ENCODE assay signal across 22 cellular contexts in genomic region chr11:117934526-117935307, GRCh38. TPM values are rescaled to one million over a fixed set of nuclear protein-coding genes. Genes with fewer than 3 reads are reported as not detected.
A peak's percentile ranks its signal among the peaks of the same experiment; 100 is the strongest.
DNase-seq lines count a peak whose midpoint lies in the region; ATAC-seq and TF ChIP-seq lines count a peak whose summit lies in the region.
"Had no signal": no experiment of that assay in that cellular context is flagged by ENCODE, and none has a peak within 500 bp of the region (broad histone marks: within the 10 kb centered on the region; RNA-seq: fewer than 3 reads in every experiment).

No MANE protein-coding gene starts in this region.

- intact Hi-C loops in sigmoid colon (cut with DNase I) = loop anchor here (10.0 kb wide), 1 partner anchor 230 kb away; no protein-coding TSS in a partner anchor

- H3K4me1 ChIP-seq in RWPE2 (ENCODE audit: insufficient read depth, poor library complexity, severe bottlenecking) (peaks cover under 1% of the 10 kb centered on the region), sigmoid colon (peaks cover 0 to 5% (median 2%) of the 10 kb centered on the region in 4 donors)
- H3K4me1 ChIP-seq: foreskin keratinocyte, tibial artery had no signal

- H3K27me3 ChIP-seq in RWPE2 (ENCODE audit: insufficient read depth, poor library complexity, severe bottlenecking) (no peaks in the 10 kb centered on the region), sigmoid colon (no peaks in the 10 kb centered on the region)
- H3K27me3 ChIP-seq: foreskin keratinocyte had no signal

- ATAC-seq in RWPE2 (ENCODE audit: low read depth) (no peak), GM18873 (IDR thresholded peaks at IDR 0.05; ENCODE audit: low FRiP score, unreplicated experiment) (no peak), HG02623 (IDR thresholded peaks at IDR 0.05; ENCODE audit: unreplicated experiment) (no peak)
- ATAC-seq: foreskin keratinocyte had no signal

- H3K4me3 Mint-ChIP-seq in chondrocyte (ENCODE audit: unreplicated experiment) = no peak overlapping the region
- H3K4me3 Mint-ChIP-seq: CD8-positive, alpha-beta memory T cell had no signal

- H3K27me3 Mint-ChIP-seq in chondrocyte (ENCODE audit: low read depth) = peaks cover 9% of the 10 kb centered on the region

- peaks cover 15% of the 10 kb centered on the region for H3K4me1 Mint-ChIP-seq in chondrocyte (ENCODE audit: low read depth)

- no peaks in the 10 kb centered on the region for H3K9me3 Mint-ChIP-seq in chondrocyte (ENCODE audit: low read depth)
- H3K9me3 Mint-ChIP-seq: CD8-positive, alpha-beta memory T cell had no signal

- no peak for TF ChIP-seq CTCF in RWPE2 (IDR thresholded peaks at IDR 0.05; ENCODE audit: poor library complexity, severe bottlenecking)
- TF ChIP-seq CTCF in chondrocyte (IDR thresholded peaks at IDR 0.05) = no peak
- TF ChIP-seq CTCF in sigmoid colon (IDR thresholded peaks at IDR 0.05) = no peak

- H3K27ac ChIP-seq in RWPE2 (ENCODE audit: poor library complexity, severe bottlenecking) (no peak overlapping the region), sigmoid colon (no peak overlapping the region)
- H3K27ac ChIP-seq: epithelial cell of prostate, foreskin keratinocyte, KMS-11, tibial artery had no signal

- TF ChIP-seq EP300 in sigmoid colon (IDR thresholded peaks at IDR 0.05) = no peak

- H3K4me3 ChIP-seq in RWPE2 (ENCODE audit: severe bottlenecking) (no peak overlapping the region), sigmoid colon (no peak overlapping the region)
- H3K4me3 ChIP-seq: tibial artery had no signal

- TF ChIP-seq POLR2A in sigmoid colon (IDR thresholded peaks at IDR 0.05) = no peak

- WGBS in sigmoid colon, 2 donors = 84 to 87% methylated on average over 19 of the region's 19 CpGs

- DNase-seq in D341Med (ENCODE audit: low spot score) (peak; percentile 33), RWPE2 (ENCODE audit: low spot score) (peak; percentile 19), chondrocyte (ENCODE audit: low spot score) (peak; percentile 79), sigmoid colon (peak; percentile 35), SW480 (ENCODE audit: low spot score) (no peak), ACHN (no peak)
- DNase-seq: activated CD4-positive, alpha-beta T cell treated with anti-CD3 and anti-CD28 coated beads for 4 hours; CD8-positive, alpha-beta memory T cell; dermis blood vessel endothelial cell; foreskin keratinocyte; hypothalamus; kidney glomerular epithelial cell; NCI-H187 treated with DMSO at 0.1 percent for 48 hours; NCI-H345 had no signal

- H3K36me3 ChIP-seq in RWPE2 (ENCODE audit: low read depth) = no peaks in the 10 kb centered on the region
- H3K36me3 ChIP-seq in sigmoid colon = no peaks in the 10 kb centered on the region
- H3K36me3 ChIP-seq: tibial artery had no signal

- no peaks in the 10 kb centered on the region for H3K9me3 ChIP-seq in RWPE2 (ENCODE audit: severe bottlenecking)
- H3K9me3 ChIP-seq in sigmoid colon = no peaks in the 10 kb centered on the region
- H3K9me3 ChIP-seq: tibial artery had no signal

- no peak overlapping the region for H3K27ac Mint-ChIP-seq in chondrocyte (ENCODE audit: unreplicated experiment)

- no peaks in the 10 kb centered on the region for H3K36me3 Mint-ChIP-seq in chondrocyte (ENCODE audit: low read depth)

- in situ Hi-C loops in ACHN (cut with HindIII; ENCODE audit: low pct_ligation_motif_present, low pct_unique_long_range_greater_than_20kb, low sequenced_read_pairs) = no loop called here

RNA-seq across cellular contexts. Expression of gene TMPRSS13, which starts 5.5 kb away (rescaled TPM):
- total RNA-seq in chondrocyte (not detected in 3 replicates), sigmoid colon (not detected)
- 1 to 10 TPM in 2 of 3 donors, not detected in 1; 1.4 to 1.6 TPM for polyA plus RNA-seq in sigmoid colon
- total RNA-seq: dermis blood vessel endothelial cell, pulmonary artery endothelial cell, RPMI7951 had no signal
- polyA plus RNA-seq: neural cell had no signal

RNA-seq across cellular contexts. Expression of gene IL10RA, which starts 51.5 kb away (rescaled TPM):
- total RNA-seq in chondrocyte (0.12 to 0.77 TPM in 2 of 3 replicates, not detected in the other), sigmoid colon (10 to 100 TPM; 13.0 to 29.6 (median 15.3) TPM)
- polyA plus RNA-seq in sigmoid colon = 10 to 100 TPM in 1 of 3 donors, 1 to 10 TPM in 2; 4.2 to 27.1 (median 6.7) TPM
- total RNA-seq: dermis blood vessel endothelial cell had no signal
- polyA plus RNA-seq: foreskin keratinocyte had no signal

RNA-seq across cellular contexts. Expression of gene FXYD6, which starts 58.3 kb away (rescaled TPM):
- total RNA-seq in chondrocyte (0.53 to 3.0 TPM (median 2.8 TPM) in 3 replicates), sigmoid colon (100 to 1,000 TPM; 243 to 305 (median 271) TPM)
- 10 to 100 TPM; 12.3 to 46.4 (median 31.2) TPM for polyA plus RNA-seq in sigmoid colon
- total RNA-seq: foreskin keratinocyte had no signal
- polyA plus RNA-seq: CD8-positive, alpha-beta memory T cell had no signal

Comparison
In these comparisons a context has a peak if more than half of its experiments do, and no peak if none do; other contexts are left out.
1. DNase-seq: peak in D341Med (single experiment), RWPE2 (single experiment), chondrocyte (single experiment) and sigmoid colon (single experiment); none in SW480 (single experiment) and ACHN (single experiment).
2. RNA of gene FXYD6, which starts 58.3 kb away (total RNA-seq): 243 to 305 TPM in sigmoid colon; 0.53 to 3.0 TPM in chondrocyte; every median in the first group is over 10 times any median in the second.